Comparison of ENCODE assay signal across 24 cellular contexts in the genomic region with DNA sequence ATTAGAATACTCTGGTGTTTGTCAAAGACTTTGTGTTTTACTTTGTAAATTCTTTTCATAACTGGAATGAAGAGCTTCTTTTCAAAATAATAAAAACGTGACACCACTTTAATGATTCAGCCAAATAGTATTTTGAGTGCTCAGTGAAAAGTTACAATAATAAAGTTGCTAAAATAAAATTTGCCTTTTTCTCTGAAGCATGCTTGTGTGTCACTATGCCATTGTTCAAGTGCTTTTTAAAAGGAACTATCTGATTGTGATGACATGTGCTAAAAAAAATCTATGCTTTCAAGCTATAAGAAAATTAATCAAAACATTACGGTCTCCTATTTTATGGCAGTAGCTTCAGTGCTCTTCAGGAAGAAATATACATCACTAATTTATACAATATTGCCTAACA.
DNase-seq lines count a peak whose midpoint lies in the region; ATAC-seq and TF ChIP-seq lines count a peak whose summit lies in the region.
"Had no signal": no experiment of that assay in that cellular context is flagged by ENCODE, and none has a peak within 500 bp of the region (broad histone marks: within the 10 kb centered on the region; RNA-seq: fewer than 3 reads in every experiment).

No MANE protein-coding gene starts in this region.

- no peak overlapping the region for H2BK20ac ChIP-seq in IMR-90 (ENCODE audit: low read depth, low read length)

- TF ChIP-seq EP300 in SK-N-SH (IDR thresholded peaks at IDR 0.05; ENCODE audit: borderline replicate concordance in 1 of 2, low read depth in 1 of 2, low read length in 1 of 2): no peak

- H3K4me2 ChIP-seq in IMR-90 (ENCODE audit: low read depth, low read length) (no peak overlapping the region), SK-N-SH (no peak overlapping the region; the same call in 1 of the 2 replicates)
- H3K4me2 ChIP-seq: A549 had no signal

- H3K56ac ChIP-seq in IMR-90 (ENCODE audit: extremely low read depth, insufficient read depth, low read length): no peak overlapping the region

- peak overlapping the region; percentile 74 for H3K27ac Mint-ChIP-seq in osteocyte (ENCODE audit: unreplicated experiment)
- H3K27ac Mint-ChIP-seq: CD8-positive, alpha-beta memory T cell; T-helper 1 cell treated with Interleukin-12 subunit alpha and Interleukin-12 subunit beta and Interleukin-4 antibody, amounts not matched to agents 30 μg/mL and 1 μg/mL, for 36 hours had no signal

- no peaks in the 10 kb centered on the region for H3K27me3 ChIP-seq in IMR-90 (ENCODE audit: control insufficient read depth, insufficient read depth, low read length)
- no peaks in the 10 kb centered on the region for H3K27me3 ChIP-seq in SK-N-SH (ENCODE audit: insufficient read depth)
- H3K27me3 ChIP-seq in body of pancreas: no peaks in the 10 kb centered on the region

- H4K20me1 ChIP-seq in IMR-90 (ENCODE audit: insufficient read depth, low read length) (no peaks in the 10 kb centered on the region), SK-N-SH (ENCODE audit: insufficient read depth) (no peaks in the 10 kb centered on the region)

- H3K27ac ChIP-seq in IMR-90 (ENCODE audit: insufficient read depth, low read length) (no peak overlapping the region), SK-N-SH (ENCODE audit: low read depth in 2 of 2, low read length in 1 of 2) (peak overlapping the region; percentile 18 to 69; a peak in 3 of 4 replicates), body of pancreas (no peak overlapping the region)
- H3K27ac ChIP-seq: A549, C4-2B, RWPE1 had no signal

- ATAC-seq in IMR-90 (ENCODE audit: low read depth) (peak; percentile 51), body of pancreas (no peak)
- ATAC-seq: A549, Panc1 had no signal

- H4K8ac ChIP-seq in IMR-90 (ENCODE audit: low read depth in 2 of 2, low read length in 2 of 2): no peak overlapping the region

- H2BK120ac ChIP-seq in IMR-90 (ENCODE audit: low read depth, low read length): no peak overlapping the region

- H2BK5ac ChIP-seq in IMR-90 (ENCODE audit: low read depth, low read length, poor library complexity, severe bottlenecking): no peak overlapping the region

- H2AK9ac ChIP-seq in IMR-90 (replicated peaks; ENCODE audit: low read depth, low read length, poor library complexity): no peak overlapping the region

- no peak overlapping the region for H2BK15ac ChIP-seq in IMR-90 (ENCODE audit: low read depth, low read length)

- H3K36me3 ChIP-seq in IMR-90 (ENCODE audit: control insufficient read depth, insufficient read depth, low read length): no peaks in the 10 kb centered on the region
- H3K36me3 ChIP-seq in SK-N-SH (replicated peaks in 1 of 2; ENCODE audit: control insufficient read depth in 1 of 2, insufficient read depth in 2 of 2, low read length in 1 of 2): no peaks in the 10 kb centered on the region
- no peaks in the 10 kb centered on the region for H3K36me3 ChIP-seq in body of pancreas (replicated peaks in 1 of 2; ENCODE audit: insufficient read depth in 1 of 2, low read depth in 2 of 2)

- H2AK5ac ChIP-seq in IMR-90 (ENCODE audit: low read depth, low read length): no peak overlapping the region

- H3K9me1 ChIP-seq in IMR-90 (ENCODE audit: insufficient read depth, low read length): 0 out of 2 replicates have a peak, but pooled peaks cover 3% of the 10 kb centered on the region

- dilution Hi-C loops in IMR-90 (cut with HindIII; ENCODE audit: low sequenced_read_pairs, unreplicated experiment): no loop called here

- H3K4me3 Mint-ChIP-seq in osteocyte (ENCODE audit: unreplicated experiment): no peak overlapping the region
- H3K4me3 Mint-ChIP-seq: CD8-positive, alpha-beta memory T cell; T-helper 1 cell treated with Interleukin-12 subunit alpha and Interleukin-12 subunit beta and Interleukin-4 antibody, amounts not matched to agents 30 μg/mL and 1 μg/mL, for 36 hours had no signal

- H3K18ac ChIP-seq in IMR-90 (ENCODE audit: low read depth, low read length): no peak overlapping the region

- in situ Hi-C loops in IMR-90 (cut with MboI; ENCODE audit: low sequenced_read_pairs): no loop called here

- H3K79me2 ChIP-seq in SK-N-SH (ENCODE audit: insufficient read depth): no peaks in the 10 kb centered on the region

- H3K9me3 ChIP-seq in IMR-90 (ENCODE audit: control insufficient read depth, insufficient read depth, low read length) (no peaks in the 10 kb centered on the region), SK-N-SH (no peaks in the 10 kb centered on the region; the same call in 1 of the 2 replicates), body of pancreas (no peaks in the 10 kb centered on the region)
- H3K9me3 ChIP-seq: A549 had no signal

- H3K14ac ChIP-seq in IMR-90 (replicated peaks; ENCODE audit: low read depth, low read length): no peak overlapping the region

- peaks cover 55% of the 10 kb centered on the region for H3K4me1 Mint-ChIP-seq in osteocyte (ENCODE audit: unreplicated experiment)
- H3K4me1 Mint-ChIP-seq: CD8-positive, alpha-beta memory T cell had no signal

- TF ChIP-seq POLR2A in IMR-90 (IDR thresholded peaks at IDR 0.05; ENCODE audit: low read depth, low read length): no peak
- TF ChIP-seq POLR2A in body of pancreas (IDR thresholded peaks at IDR 0.05): no peak
- no peak for TF ChIP-seq POLR2A in erythroblast (IDR thresholded peaks at IDR 0.05; ENCODE audit: low read length)

- no peaks in the 10 kb centered on the region for H3K27me3 Mint-ChIP-seq in osteocyte (ENCODE audit: unreplicated experiment)
- H3K27me3 Mint-ChIP-seq: CD8-positive, alpha-beta memory T cell had no signal

- TF ChIP-seq RAD21 in IMR-90 (IDR thresholded peaks at IDR 0.05; ENCODE audit: low read length): no peak
- TF ChIP-seq RAD21 in SK-N-SH (IDR thresholded peaks at IDR 0.05; ENCODE audit: low read length): no peak

- H3F3A ChIP-seq in SK-N-SH (replicated peaks; ENCODE audit: insufficient read depth): no peaks in the 10 kb centered on the region

- H2AFZ ChIP-seq in IMR-90 (replicated peaks; ENCODE audit: low read length, poor library complexity) (no peak overlapping the region), SK-N-SH (ENCODE audit: low read depth) (peak overlapping the region; percentile 48; the same call in 1 of the 2 replicates)

- H3K9ac ChIP-seq in IMR-90 (ENCODE audit: low read depth, low read length) (no peak overlapping the region), SK-N-SH (no peak overlapping the region)

- TF ChIP-seq CTCF in IMR-90 (conservative IDR thresholded peaks at IDR 0.05; ENCODE audit: low read depth, low read length) (no peak), SK-N-SH (IDR thresholded peaks at IDR 0.05) (no peak), osteocyte (IDR thresholded peaks at IDR 0.05) (no peak), body of pancreas (IDR thresholded peaks at IDR 0.05) (no peak)

- POLR2A ChIA-PET in IMR-90 (lab: Charles Lee; ENCODE audit: unreplicated experiment) (interaction anchor here (0.5 kb wide), 1 partner anchor 1351 kb away, joined by 5 read pairs; no protein-coding TSS in a partner anchor), SK-N-SH (lab: Yijun Ruan, JAX) (no interaction called here)

- CTCF ChIA-PET in IMR-90 (lab: Yijun Ruan, JAX) (no interaction called here), SK-N-SH (lab: Yijun Ruan, JAX) (interaction anchor here (0.5 kb wide), 1 partner anchor 209 kb away, joined by 3 read pairs; no protein-coding TSS in a partner anchor)

- DNase-seq in EL (peak; percentile 69), IMR-90 (peak; percentile 21), SK-N-SH (no peak), osteocyte (ENCODE audit: extremely low spot score, unreplicated experiment) (no peak), body of pancreas (no peak), erythroblast (lab: John Stamatoyannopoulos, UW) (no peak), Ammon's horn (ENCODE audit: low spot score) (no peak)
- DNase-seq: AML-193; CD8-positive, alpha-beta memory T cell; DMS79 treated with DMSO at 0.1 percent for 48 hours; Karpas-422; NCI-H1105 treated with DMSO at 0.1 percent for 48 hours; NCI-H146; NCI-H2029; NCI-H526; NCI-H82; NK-92 treated with Interleukin-12 subunit alpha and Interleukin-12 subunit beta, amount 100 ng/mL, for 24 hours; SHP77; SW 1271 had no signal

- no peak overlapping the region for H3K4ac ChIP-seq in IMR-90 (ENCODE audit: low read depth, low read length)

- BruUV-seq in IMR-90 (replicated peaks; lab: Mats Ljungman, UMichigan): no TSS peak

- H3K9me2 ChIP-seq in SK-N-SH: no peaks in the 10 kb centered on the region

- no peak overlapping the region for H4K91ac ChIP-seq in IMR-90 (ENCODE audit: insufficient read depth, low read depth, low read length)

- no peak overlapping the region for H3K23ac ChIP-seq in IMR-90 (ENCODE audit: low read depth, low read length)

- no peaks in the 10 kb centered on the region for H3K36me3 Mint-ChIP-seq in osteocyte (ENCODE audit: unreplicated experiment)
- H3K36me3 Mint-ChIP-seq: CD8-positive, alpha-beta memory T cell had no signal

- no peaks in the 10 kb centered on the region for H3K4me1 ChIP-seq in IMR-90 (ENCODE audit: control insufficient read depth, insufficient read depth, low read length)
- peaks cover 0 to 5% of the 10 kb centered on the region in 2 experiments; a peak in 2 of 4 replicates for H3K4me1 ChIP-seq in SK-N-SH (ENCODE audit: control insufficient read depth in 1 of 2, insufficient read depth in 2 of 2, low read depth in 1 of 2, low read length in 1 of 2)
- H3K4me1 ChIP-seq in body of pancreas: no peaks in the 10 kb centered on the region
- H3K4me1 ChIP-seq: A549 had no signal

- no peaks in the 10 kb centered on the region for H3K79me1 ChIP-seq in IMR-90 (ENCODE audit: low read depth in 1 of 2, low read length in 2 of 2)

- H3K4me3 ChIP-seq in IMR-90 (ENCODE audit: insufficient read depth, low read depth, low read length): no peak overlapping the region
- no peak overlapping the region for H3K4me3 ChIP-seq in SK-N-SH (ENCODE audit: low read depth in 2 of 2, low read length in 1 of 2)
- H3K4me3 ChIP-seq in body of pancreas: no peak overlapping the region
- H3K4me3 ChIP-seq: A549 had no signal

- H4K5ac ChIP-seq in IMR-90 (ENCODE audit: low read depth, low read length): no peak overlapping the region

- no peaks in the 10 kb centered on the region for H3K9me3 Mint-ChIP-seq in osteocyte (ENCODE audit: unreplicated experiment)
- H3K9me3 Mint-ChIP-seq: CD8-positive, alpha-beta memory T cell; T-helper 1 cell treated with Interleukin-12 subunit alpha and Interleukin-12 subunit beta and Interleukin-4 antibody, amounts not matched to agents 30 μg/mL and 1 μg/mL, for 36 hours had no signal

- WGBS in IMR-90 (ENCODE audit: extremely low coverage in 2 of 2, insufficient read length in 1 of 2), 2 experiments: no CpG with 5 or more reads among the region's 2 CpGs
- 28% methylated on average over 2 of the region's 2 CpGs for WGBS in SK-N-SH (ENCODE audit: low lambda C conversion rate)
- WGBS in body of pancreas, 2 donors: 37 to 55% methylated on average over 2 of the region's 2 CpGs

- intact Hi-C loops in IMR-90 (cut with micrococcal nuclease): no loop called here
- intact Hi-C loops in body of pancreas (cut with DNase I): no loop called here

TF ChIP-seq in IMR-90, 13 proteins besides CTCF, POLR2A, EP300 and RAD21 (continues in another document):
- TF ChIP-seq SMC3 (IDR thresholded peaks at IDR 0.05; ENCODE audit: low read depth, low read length): no peak
- TF ChIP-seq MAFK (IDR thresholded peaks at IDR 0.05; ENCODE audit: low read depth, low read length): 0 out of 2 replicates have a peak, but pooled peaks have one; percentile 22

TF ChIP-seq in SK-N-SH, 30 proteins besides CTCF, POLR2A, EP300 and RAD21:
- TF ChIP-seq RFX5 (IDR thresholded peaks at IDR 0.05; ENCODE audit: low read length) (no peak), TCF12 (IDR thresholded peaks at IDR 0.05) (0 out of 2 replicates have a peak, but pooled peaks have one; percentile 5)

Comparison
In these comparisons a context has a peak if more than half of its experiments do, and no peak if none do; other contexts are left out.
1. DNase-seq: peak in EL (single experiment) and IMR-90 (single experiment); none in SK-N-SH (single experiment), osteocyte (single experiment), body of pancreas (0 of 4), erythroblast (0 of 2) and Ammon's horn (single experiment).
2. H3K27ac ChIP-seq: peak in SK-N-SH (2 of 2); none in IMR-90 (single experiment) and body of pancreas (0 of 4).